2 cellular contexts compared by ENCODE assay signal in the genomic region with DNA sequence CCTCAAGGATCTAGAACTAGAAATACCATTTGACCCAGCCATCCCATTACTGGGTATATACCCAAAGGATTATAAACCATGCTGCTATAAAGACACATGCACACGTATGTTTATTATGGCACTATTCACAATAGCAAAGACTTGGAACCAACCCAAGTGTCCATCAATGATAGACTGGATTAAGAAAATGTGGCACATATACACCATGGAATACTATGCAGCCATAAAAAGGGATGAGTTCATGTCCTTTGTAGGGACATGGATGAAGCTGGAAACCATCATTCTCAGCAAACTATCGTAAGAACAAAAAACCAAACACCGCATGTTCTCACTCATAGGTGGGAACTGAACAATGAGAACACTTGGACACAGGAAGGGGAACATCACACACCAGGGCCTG. TPM values are rescaled to one million over a fixed set of nuclear protein-coding genes. Genes with fewer than 3 reads are reported as not detected.
"Had no signal": no experiment of that assay in that cellular context is flagged by ENCODE, and none has a peak within 500 bp of the region (broad histone marks: within the 10 kb centered on the region; RNA-seq: fewer than 3 reads in every experiment).

No MANE protein-coding gene starts in this region.

RNA-seq across cellular contexts. Expression of a gene that starts 30.0 kb away (rescaled TPM):
- total RNA-seq: GM23248, IMR-90 had no signal
- polyA plus RNA-seq: GM23248, IMR-90 had no signal
